ENCODE assay signal across 7 cellular contexts in the genomic region with DNA sequence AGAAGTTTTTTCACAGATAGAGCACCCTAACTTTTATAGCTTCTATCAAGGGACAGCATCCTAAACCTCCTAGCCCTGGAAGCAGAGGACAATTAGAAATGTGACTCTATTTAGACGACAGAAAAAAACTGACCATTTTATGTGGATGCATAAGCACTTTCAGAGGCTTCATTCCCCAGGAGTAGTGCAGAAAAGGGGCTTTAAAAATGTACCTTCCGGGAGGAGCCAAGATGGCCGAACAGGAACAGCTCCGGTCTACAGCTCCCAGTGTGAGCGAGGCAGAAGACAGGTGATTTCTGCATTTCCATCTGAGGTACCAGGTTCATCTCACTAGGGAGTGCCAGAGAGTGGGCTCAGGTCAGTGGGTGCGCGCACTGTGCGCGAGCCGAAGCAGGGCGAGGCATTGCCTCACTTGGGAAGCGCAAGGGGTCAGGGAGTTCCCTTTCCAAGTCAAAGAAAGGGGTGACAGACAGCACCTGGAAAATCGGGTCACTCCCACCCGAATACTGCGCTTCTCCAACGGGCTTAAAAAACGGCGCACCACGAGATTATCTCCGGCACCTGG.
DNase-seq lines count a peak whose midpoint lies in the region; TF ChIP-seq lines count a peak whose summit lies in the region.
"Not testable (repeated sequence)": the region's sequence is repeated elsewhere in the genome, so short reads cannot be mapped to it uniquely, and the experiment has no call there.

No MANE protein-coding gene starts in this region.

- H3K9me3 Mint-ChIP-seq in nephron progenitor cell = peaks cover 32% of the 10 kb centered on the region
- H3K9me3 Mint-ChIP-seq in type B pancreatic cell = not testable (repeated sequence)

- peak overlapping the region; percentile 90 for H3K27ac Mint-ChIP-seq in nephron progenitor cell
- peak overlapping the region; percentile 69 for H3K27ac Mint-ChIP-seq in type B pancreatic cell

- not testable (repeated sequence) for H3K27ac ChIP-seq in HUES48 (ENCODE audit: low read depth, low read length); colonic mucosa

- H3K4me3 ChIP-seq in HUES48 (ENCODE audit: low read depth, low read length) = peak overlapping the region; percentile 33
- H3K4me3 ChIP-seq in NT2/D1 (ENCODE audit: insufficient read length, low read depth) = peak overlapping the region; percentile 46
- H3K4me3 ChIP-seq in colonic mucosa = peak overlapping the region; percentile 5
- peak overlapping the region; percentile 20 for H3K4me3 ChIP-seq in iPS-18c (ENCODE audit: insufficient read depth, low read depth, low read length)

- H3K9me3 ChIP-seq in HUES48 (ENCODE audit: control insufficient read depth, insufficient read depth, low read length); colonic mucosa; iPS-18c (ENCODE audit: control insufficient read depth, insufficient read depth, low read length): not testable (repeated sequence)
- H3K9me3 ChIP-seq in NT2/D1 (ENCODE audit: insufficient read depth, low read length) = peaks cover 18% of the 10 kb centered on the region; the same call in 1 of the 2 replicates

- not testable (repeated sequence) for H3K27me3 ChIP-seq in HUES48 (ENCODE audit: control insufficient read depth, insufficient read depth, low read length); NT2/D1 (ENCODE audit: insufficient read depth, insufficient read length); colonic mucosa

- H3K36me3 Mint-ChIP-seq in nephron progenitor cell (ENCODE audit: low read depth); type B pancreatic cell: not testable (repeated sequence)

- not testable (repeated sequence) for H3K36me3 ChIP-seq in HUES48 (ENCODE audit: control insufficient read depth, insufficient read depth, low read length); NT2/D1 (ENCODE audit: insufficient read depth, insufficient read length, low read length); colonic mucosa

- DNase-seq in DMS53 treated with DMSO at 0.1 percent for 48 hours (lab: John Stamatoyannopoulos, UW; ENCODE audit: unreplicated experiment) = peak; percentile 80
- not testable (repeated sequence) for DNase-seq in NT2/D1 (ENCODE audit: low read depth, low spot score); colonic mucosa; nephron progenitor cell; type B pancreatic cell (ENCODE audit: extremely low spot score, unreplicated experiment)

- H3K27me3 Mint-ChIP-seq in nephron progenitor cell (ENCODE audit: low read depth, poor library complexity); type B pancreatic cell: not testable (repeated sequence)

- H3K4me3 Mint-ChIP-seq in nephron progenitor cell (peak overlapping the region; percentile 54), type B pancreatic cell (peak overlapping the region; percentile 82)

- not testable (repeated sequence) for H3K4me1 Mint-ChIP-seq in nephron progenitor cell; type B pancreatic cell (ENCODE audit: unreplicated experiment)

- TF ChIP-seq CTCF in colonic mucosa (IDR thresholded peaks at IDR 0.05); nephron progenitor cell (IDR thresholded peaks at IDR 0.05); type B pancreatic cell (conservative IDR thresholded peaks at IDR 0.05): not testable (repeated sequence)

- not testable (repeated sequence) for H3K4me1 ChIP-seq in HUES48 (ENCODE audit: control insufficient read depth, insufficient read depth, low read length); NT2/D1 (ENCODE audit: insufficient read depth, insufficient read length); colonic mucosa

- intact Hi-C loops in colonic mucosa (cut with DNase I) = not testable (repeated sequence)

- not testable (repeated sequence) for H3K9ac ChIP-seq in HUES48 (ENCODE audit: low read depth, low read length); colonic mucosa (ENCODE audit: low read depth in 2 of 2, low read length in 2 of 2)
- H3K9ac ChIP-seq in NT2/D1 (ENCODE audit: insufficient read length, low read depth) = peak overlapping the region; percentile 57
